In the genomic region with DNA sequence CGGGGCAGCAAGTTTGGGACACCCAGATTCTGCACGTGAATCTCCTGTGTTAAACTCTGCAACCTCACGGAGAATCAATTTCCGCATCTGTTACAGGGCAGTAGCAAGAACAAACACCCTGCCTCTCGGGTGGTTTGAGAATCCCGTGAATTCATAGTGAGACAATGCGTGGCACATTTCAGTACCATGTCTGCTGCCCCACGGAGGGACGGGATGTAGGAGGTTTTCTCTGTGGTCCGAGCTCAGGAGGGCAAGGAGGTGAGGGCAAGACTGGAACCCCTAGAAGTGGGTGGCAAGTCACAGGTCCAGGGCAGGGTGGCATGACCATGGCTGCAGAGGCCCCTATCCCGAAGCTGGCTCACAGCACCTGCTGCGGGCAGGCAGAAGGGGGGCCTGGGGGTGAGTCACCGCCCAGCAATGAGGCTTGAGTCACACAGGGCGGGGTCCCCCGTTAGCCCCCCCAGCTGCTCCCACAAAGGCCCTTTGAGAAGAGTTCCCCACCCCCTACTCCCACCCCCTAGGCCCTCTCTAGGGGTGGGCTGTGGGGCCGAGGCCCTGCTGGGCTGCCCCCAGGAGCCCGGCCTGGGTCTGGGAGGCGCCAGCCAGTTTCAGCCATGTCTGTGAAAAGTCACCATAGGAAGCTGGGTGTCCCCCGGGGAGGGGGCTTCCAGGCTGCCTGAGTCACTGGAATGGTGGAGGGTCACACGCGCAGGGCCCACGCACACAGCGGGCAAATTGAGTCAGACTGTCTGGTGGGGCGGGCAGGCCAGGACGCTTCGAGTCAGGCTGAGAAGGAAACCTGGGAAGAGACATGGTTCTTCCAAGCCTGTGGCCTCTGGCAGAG, we compare ENCODE assay signal across 1 cellular context.
TF ChIP-seq lines count a peak whose summit lies in the region.

No MANE protein-coding gene starts in this region.

TF ChIP-seq in HEK293, 187 proteins besides CTCF, POLR2A, EP300 and RAD21 (continued from another document and continues in another):
- TF ChIP-seq, protein P1, sequence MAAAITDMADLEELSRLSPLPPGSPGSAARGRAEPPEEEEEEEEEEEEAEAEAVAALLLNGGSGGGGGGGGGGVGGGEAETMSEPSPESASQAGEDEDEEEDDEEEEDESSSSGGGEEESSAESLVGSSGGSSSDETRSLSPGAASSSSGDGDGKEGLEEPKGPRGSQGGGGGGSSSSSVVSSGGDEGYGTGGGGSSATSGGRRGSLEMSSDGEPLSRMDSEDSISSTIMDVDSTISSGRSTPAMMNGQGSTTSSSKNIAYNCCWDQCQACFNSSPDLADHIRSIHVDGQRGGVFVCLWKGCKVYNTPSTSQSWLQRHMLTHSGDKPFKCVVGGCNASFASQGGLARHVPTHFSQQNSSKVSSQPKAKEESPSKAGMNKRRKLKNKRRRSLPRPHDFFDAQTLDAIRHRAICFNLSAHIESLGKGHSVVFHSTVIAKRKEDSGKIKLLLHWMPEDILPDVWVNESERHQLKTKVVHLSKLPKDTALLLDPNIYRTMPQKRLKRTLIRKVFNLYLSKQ (tag by site-specific recombination; IDR thresholded peaks at IDR 0.05; ENCODE audit: borderline replicate concordance) = no peak
- TF ChIP-seq, protein P2, sequence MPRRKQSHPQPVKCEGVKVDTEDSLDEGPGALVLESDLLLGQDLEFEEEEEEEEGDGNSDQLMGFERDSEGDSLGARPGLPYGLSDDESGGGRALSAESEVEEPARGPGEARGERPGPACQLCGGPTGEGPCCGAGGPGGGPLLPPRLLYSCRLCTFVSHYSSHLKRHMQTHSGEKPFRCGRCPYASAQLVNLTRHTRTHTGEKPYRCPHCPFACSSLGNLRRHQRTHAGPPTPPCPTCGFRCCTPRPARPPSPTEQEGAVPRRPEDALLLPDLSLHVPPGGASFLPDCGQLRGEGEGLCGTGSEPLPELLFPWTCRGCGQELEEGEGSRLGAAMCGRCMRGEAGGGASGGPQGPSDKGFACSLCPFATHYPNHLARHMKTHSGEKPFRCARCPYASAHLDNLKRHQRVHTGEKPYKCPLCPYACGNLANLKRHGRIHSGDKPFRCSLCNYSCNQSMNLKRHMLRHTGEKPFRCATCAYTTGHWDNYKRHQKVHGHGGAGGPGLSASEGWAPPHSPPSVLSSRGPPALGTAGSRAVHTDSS (tag by site-specific recombination; IDR thresholded peaks at IDR 0.05) = no peak
- TF ChIP-seq ZNF777 (tag by site-specific recombination; IDR thresholded peaks at IDR 0.05; ENCODE audit: borderline replicate concordance) = no peak
- TF ChIP-seq ZNF132 (tag by site-specific recombination; IDR thresholded peaks at IDR 0.05; ENCODE audit: borderline replicate concordance) = no peak
- no peak for TF ChIP-seq ZNF48 (tag by site-specific recombination; IDR thresholded peaks at IDR 0.05)
- TF ChIP-seq ZNF560 (tag by site-specific recombination; IDR thresholded peaks at IDR 0.05; ENCODE audit: borderline replicate concordance) = no peak
- TF ChIP-seq ZNF473 (tag by site-specific recombination; IDR thresholded peaks at IDR 0.05) = no peak
- TF ChIP-seq ZNF510 (tag by site-specific recombination; IDR thresholded peaks at IDR 0.05; ENCODE audit: insufficient replicate concordance) = no peak
- TF ChIP-seq ZNF776 (tag by site-specific recombination; IDR thresholded peaks at IDR 0.05; ENCODE audit: borderline replicate concordance) = no peak
- TF ChIP-seq ZNF223 (tag by site-specific recombination; IDR thresholded peaks at IDR 0.05) = no peak
- TF ChIP-seq ZNF660 (tag by site-specific recombination; IDR thresholded peaks at IDR 0.05) = peak; percentile 57; the same call in 1 of the 2 replicates
- TF ChIP-seq ZNF16 (tag by site-specific recombination; IDR thresholded peaks at IDR 0.05; ENCODE audit: low read depth) = no peak
- TF ChIP-seq ZNF585B (tag by site-specific recombination; IDR thresholded peaks at IDR 0.05) = no peak
- peak; percentile 23; the same call in 1 of the 2 replicates for TF ChIP-seq ZNF501 (tag by site-specific recombination; IDR thresholded peaks at IDR 0.05)
- no peak for TF ChIP-seq ZNF146 (tag by site-specific recombination; IDR thresholded peaks at IDR 0.05)
- no peak for TF ChIP-seq ZNF529 (tag by site-specific recombination; IDR thresholded peaks at IDR 0.05; ENCODE audit: insufficient replicate concordance)
- TF ChIP-seq, protein P3, sequence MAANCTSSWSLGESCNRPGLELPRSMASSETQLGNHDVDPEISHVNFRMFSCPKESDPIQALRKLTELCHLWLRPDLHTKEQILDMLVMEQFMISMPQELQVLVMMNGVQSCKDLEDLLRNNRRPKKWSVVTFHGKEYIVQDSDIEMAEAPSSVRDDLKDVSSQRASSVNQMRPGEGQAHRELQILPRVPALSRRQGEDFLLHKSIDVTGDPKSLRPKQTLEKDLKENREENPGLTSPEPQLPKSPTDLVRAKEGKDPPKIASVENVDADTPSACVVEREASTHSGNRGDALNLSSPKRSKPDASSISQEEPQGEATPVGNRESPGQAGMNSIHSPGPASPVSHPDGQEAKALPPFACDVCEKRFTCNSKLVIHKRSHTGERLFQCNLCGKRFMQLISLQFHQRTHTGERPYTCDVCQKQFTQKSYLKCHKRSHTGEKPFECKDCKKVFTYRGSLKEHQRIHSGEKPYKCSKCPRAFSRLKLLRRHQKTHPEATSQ (tag by site-specific recombination; IDR thresholded peaks at IDR 0.05) = no peak
- TF ChIP-seq OSR2 (tag by site-specific recombination; IDR thresholded peaks at IDR 0.05) = no peak
- TF ChIP-seq ZNF140 (tag by site-specific recombination; IDR thresholded peaks at IDR 0.05) = no peak
- TF ChIP-seq ZNF133 (tag by site-specific recombination; IDR thresholded peaks at IDR 0.05) = no peak
- peak; percentile 86 for TF ChIP-seq ZNF10 (tag by site-specific recombination; IDR thresholded peaks at IDR 0.05)
- TF ChIP-seq ZNF514 (tag by site-specific recombination; IDR thresholded peaks at IDR 0.05) = no peak
- TF ChIP-seq ZNF830 (tag by site-specific recombination; IDR thresholded peaks at IDR 0.05; ENCODE audit: low read depth) = no peak
- no peak for TF ChIP-seq ZNF175 (tag by site-specific recombination; IDR thresholded peaks at IDR 0.05)
- TF ChIP-seq, protein P4, sequence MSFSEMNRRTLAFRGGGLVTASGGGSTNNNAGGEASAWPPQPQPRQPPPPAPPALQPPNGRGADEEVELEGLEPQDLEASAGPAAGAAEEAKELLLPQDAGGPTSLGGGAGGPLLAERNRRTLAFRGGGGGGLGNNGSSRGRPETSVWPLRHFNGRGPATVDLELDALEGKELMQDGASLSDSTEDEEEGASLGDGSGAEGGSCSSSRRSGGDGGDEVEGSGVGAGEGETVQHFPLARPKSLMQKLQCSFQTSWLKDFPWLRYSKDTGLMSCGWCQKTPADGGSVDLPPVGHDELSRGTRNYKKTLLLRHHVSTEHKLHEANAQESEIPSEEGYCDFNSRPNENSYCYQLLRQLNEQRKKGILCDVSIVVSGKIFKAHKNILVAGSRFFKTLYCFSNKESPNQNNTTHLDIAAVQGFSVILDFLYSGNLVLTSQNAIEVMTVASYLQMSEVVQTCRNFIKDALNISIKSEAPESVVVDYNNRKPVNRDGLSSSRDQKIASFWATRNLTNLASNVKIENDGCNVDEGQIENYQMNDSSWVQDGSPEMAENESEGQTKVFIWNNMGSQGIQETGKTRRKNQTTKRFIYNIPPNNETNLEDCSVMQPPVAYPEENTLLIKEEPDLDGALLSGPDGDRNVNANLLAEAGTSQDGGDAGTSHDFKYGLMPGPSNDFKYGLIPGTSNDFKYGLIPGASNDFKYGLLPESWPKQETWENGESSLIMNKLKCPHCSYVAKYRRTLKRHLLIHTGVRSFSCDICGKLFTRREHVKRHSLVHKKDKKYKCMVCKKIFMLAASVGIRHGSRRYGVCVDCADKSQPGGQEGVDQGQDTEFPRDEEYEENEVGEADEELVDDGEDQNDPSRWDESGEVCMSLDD (tag by site-specific recombination; IDR thresholded peaks at IDR 0.05) = peak; percentile 23; the same call in 1 of the 2 replicates
- TF ChIP-seq ZNF350 (tag by site-specific recombination; IDR thresholded peaks at IDR 0.05) = no peak
- TF ChIP-seq, protein P5, sequence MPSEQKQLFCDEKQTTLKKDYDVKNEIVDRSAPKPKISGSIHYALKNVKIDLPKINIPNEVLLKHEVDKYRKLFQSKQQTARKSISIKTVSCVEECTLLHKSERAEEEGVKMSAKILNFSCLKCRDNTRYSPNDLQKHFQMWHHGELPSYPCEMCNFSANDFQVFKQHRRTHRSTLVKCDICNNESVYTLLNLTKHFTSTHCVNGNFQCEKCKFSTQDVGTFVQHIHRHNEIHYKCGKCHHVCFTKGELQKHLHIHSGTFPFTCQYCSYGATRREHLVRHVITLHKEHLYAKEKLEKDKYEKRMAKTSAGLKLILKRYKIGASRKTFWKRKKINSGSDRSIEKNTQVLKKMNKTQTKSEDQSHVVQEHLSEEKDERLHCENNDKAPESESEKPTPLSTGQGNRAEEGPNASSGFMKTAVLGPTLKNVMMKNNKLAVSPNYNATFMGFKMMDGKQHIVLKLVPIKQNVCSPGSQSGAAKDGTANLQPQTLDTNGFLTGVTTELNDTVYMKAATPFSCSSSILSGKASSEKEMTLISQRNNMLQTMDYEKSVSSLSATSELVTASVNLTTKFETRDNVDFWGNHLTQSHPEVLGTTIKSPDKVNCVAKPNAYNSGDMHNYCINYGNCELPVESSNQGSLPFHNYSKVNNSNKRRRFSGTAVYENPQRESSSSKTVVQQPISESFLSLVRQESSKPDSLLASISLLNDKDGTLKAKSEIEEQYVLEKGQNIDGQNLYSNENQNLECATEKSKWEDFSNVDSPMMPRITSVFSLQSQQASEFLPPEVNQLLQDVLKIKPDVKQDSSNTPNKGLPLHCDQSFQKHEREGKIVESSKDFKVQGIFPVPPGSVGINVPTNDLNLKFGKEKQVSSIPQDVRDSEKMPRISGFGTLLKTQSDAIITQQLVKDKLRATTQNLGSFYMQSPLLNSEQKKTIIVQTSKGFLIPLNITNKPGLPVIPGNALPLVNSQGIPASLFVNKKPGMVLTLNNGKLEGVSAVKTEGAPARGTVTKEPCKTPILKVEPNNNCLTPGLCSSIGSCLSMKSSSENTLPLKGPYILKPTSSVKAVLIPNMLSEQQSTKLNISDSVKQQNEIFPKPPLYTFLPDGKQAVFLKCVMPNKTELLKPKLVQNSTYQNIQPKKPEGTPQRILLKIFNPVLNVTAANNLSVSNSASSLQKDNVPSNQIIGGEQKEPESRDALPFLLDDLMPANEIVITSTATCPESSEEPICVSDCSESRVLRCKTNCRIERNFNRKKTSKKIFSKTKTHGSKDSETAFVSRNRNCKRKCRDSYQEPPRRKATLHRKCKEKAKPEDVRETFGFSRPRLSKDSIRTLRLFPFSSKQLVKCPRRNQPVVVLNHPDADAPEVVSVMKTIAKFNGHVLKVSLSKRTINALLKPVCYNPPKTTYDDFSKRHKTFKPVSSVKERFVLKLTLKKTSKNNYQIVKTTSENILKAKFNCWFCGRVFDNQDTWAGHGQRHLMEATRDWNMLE (tag by site-specific recombination; conservative IDR thresholded peaks at IDR 0.05; ENCODE audit: low read depth) = no peak
- no peak for TF ChIP-seq ZNF76 (tag by site-specific recombination; IDR thresholded peaks at IDR 0.05; ENCODE audit: borderline replicate concordance, low read depth)
- no peak for TF ChIP-seq MZF1 (tag by site-specific recombination; IDR thresholded peaks at IDR 0.05; ENCODE audit: borderline replicate concordance)
- TF ChIP-seq, protein P6, sequence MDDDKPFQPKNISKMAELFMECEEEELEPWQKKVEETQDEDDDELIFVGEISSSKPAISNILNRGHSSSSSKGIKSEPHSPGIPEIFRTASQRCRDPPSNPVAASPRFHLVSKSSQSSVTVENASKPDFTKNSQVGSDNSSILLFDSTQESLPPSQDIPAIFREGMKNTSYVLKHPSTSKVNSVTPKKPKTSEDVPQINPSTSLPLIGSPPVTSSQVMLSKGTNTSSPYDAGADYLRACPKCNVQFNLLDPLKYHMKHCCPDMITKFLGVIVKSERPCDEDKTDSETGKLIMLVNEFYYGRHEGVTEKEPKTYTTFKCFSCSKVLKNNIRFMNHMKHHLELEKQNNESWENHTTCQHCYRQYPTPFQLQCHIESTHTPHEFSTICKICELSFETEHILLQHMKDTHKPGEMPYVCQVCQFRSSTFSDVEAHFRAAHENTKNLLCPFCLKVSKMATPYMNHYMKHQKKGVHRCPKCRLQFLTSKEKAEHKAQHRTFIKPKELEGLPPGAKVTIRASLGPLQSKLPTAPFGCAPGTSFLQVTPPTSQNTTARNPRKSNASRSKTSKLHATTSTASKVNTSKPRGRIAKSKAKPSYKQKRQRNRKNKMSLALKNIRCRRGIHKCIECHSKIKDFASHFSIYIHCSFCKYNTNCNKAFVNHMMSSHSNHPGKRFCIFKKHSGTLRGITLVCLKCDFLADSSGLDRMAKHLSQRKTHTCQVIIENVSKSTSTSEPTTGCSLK (tag by site-specific recombination; IDR thresholded peaks at IDR 0.05) = no peak
- TF ChIP-seq GLI4 (tag by site-specific recombination; IDR thresholded peaks at IDR 0.05) = no peak
- 0 out of 2 replicates have a peak, but pooled peaks have one; percentile 15 for TF ChIP-seq WT1 (tag by site-specific recombination; IDR thresholded peaks at IDR 0.05)
- TF ChIP-seq ZBTB1 (tag by site-specific recombination; IDR thresholded peaks at IDR 0.05) = no peak; the same call in 1 of the 2 replicates
- no peak for TF ChIP-seq ZNF112 (tag by site-specific recombination; IDR thresholded peaks at IDR 0.05)
- TF ChIP-seq ZNF37A (tag by site-specific recombination; IDR thresholded peaks at IDR 0.05) = no peak
- TF ChIP-seq GLIS2 (tag by site-specific recombination; IDR thresholded peaks at IDR 0.05) = peak; percentile 87
- peak; percentile 35; the same call in 1 of the 2 replicates for TF ChIP-seq ZNF394 (tag by site-specific recombination; IDR thresholded peaks at IDR 0.05; ENCODE audit: borderline replicate concordance)
- TF ChIP-seq ZNF23 (tag by site-specific recombination; IDR thresholded peaks at IDR 0.05; ENCODE audit: borderline replicate concordance) = no peak
- TF ChIP-seq, protein P7, sequence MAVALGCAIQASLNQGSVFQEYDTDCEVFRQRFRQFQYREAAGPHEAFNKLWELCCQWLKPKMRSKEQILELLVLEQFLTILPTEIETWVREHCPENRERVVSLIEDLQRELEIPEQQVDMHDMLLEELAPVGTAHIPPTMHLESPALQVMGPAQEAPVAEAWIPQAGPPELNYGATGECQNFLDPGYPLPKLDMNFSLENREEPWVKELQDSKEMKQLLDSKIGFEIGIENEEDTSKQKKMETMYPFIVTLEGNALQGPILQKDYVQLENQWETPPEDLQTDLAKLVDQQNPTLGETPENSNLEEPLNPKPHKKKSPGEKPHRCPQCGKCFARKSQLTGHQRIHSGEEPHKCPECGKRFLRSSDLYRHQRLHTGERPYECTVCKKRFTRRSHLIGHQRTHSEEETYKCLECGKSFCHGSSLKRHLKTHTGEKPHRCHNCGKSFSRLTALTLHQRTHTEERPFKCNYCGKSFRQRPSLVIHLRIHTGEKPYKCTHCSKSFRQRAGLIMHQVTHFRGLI (tag by site-specific recombination; IDR thresholded peaks at IDR 0.05) = no peak
- no peak for TF ChIP-seq SETDB1 (IDR thresholded peaks at IDR 0.05; ENCODE audit: insufficient read length, low read length)
- no peak for TF ChIP-seq ZNF624 (tag by site-specific recombination; IDR thresholded peaks at IDR 0.05)
- TF ChIP-seq, protein P8, sequence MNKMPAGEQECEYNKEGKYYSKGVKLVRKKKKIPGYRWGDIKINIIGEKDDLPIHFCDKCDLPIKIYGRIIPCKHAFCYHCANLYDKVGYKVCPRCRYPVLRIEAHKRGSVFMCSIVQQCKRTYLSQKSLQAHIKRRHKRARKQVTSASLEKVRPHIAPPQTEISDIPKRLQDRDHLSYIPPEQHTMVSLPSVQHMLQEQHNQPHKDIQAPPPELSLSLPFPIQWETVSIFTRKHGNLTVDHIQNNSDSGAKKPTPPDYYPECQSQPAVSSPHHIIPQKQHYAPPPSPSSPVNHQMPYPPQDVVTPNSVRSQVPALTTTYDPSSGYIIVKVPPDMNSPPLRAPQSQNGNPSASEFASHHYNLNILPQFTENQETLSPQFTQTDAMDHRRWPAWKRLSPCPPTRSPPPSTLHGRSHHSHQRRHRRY (tag by site-specific recombination; IDR thresholded peaks at IDR 0.05) = no peak
